Comparison of ENCODE assay signal across 29 cellular contexts in the genomic region with DNA sequence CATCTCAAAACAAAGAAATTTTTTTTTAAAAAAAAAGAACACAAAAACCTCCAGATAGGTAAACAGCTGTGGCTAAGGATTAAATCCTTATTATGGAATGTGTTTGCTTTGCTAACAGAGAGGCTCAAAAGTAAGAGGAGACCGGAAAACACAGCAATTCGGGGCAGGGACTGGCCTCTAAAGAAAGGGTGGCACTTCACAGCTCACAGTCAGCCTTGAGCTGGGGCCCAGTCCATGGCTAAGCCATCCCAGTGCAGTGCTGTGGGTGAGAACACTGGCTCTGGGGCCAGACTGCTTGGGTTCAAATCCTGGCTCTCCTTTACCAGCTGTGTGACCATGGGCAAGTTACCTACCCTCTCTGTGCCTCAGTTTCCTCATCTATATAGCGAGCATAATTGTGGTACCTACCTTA. TPM values are rescaled to one million over a fixed set of nuclear protein-coding genes. Genes with fewer than 3 reads are reported as not detected.
"Had no signal": no experiment of that assay in that cellular context is flagged by ENCODE, and none has a peak within 500 bp of the region (broad histone marks: within the 10 kb centered on the region; RNA-seq: fewer than 3 reads in every experiment).

No MANE protein-coding gene starts in this region.

- H3K4me1 ChIP-seq: stomach, transverse colon, upper lobe of right lung had no signal

- H3K4me1 Mint-ChIP-seq: naive thymus-derived CD8-positive, alpha-beta T cell; neural crest cell had no signal

- H3K27ac ChIP-seq: lower lobe of right lung, neutrophil, ovary, right atrium auricular region, skin epidermis, stomach, testis, transverse colon, upper lobe of right lung had no signal

- H3K4me3 Mint-ChIP-seq: naive thymus-derived CD8-positive, alpha-beta T cell; nephron; neural crest cell; stimulated activated naive B cell treated with anti-CD40 and anti-IgM and Interleukin-4, amounts not matched to agents 10 μg/mL and 1 μg/mL and 100 μg/mL, for 72 hours had no signal

- H3K36me3 Mint-ChIP-seq: naive thymus-derived CD8-positive, alpha-beta T cell; stimulated activated naive B cell treated with anti-CD40 and anti-IgM and Interleukin-4, amounts not matched to agents 10 μg/mL and 1 μg/mL and 100 μg/mL, for 72 hours had no signal

- DNase-seq: hippocampal formation; kidney glomerular epithelial cell; left cardiac atrium; lower lobe of right lung; mammary epithelial cell; mesenchymal stem cell; occipital lobe; ovary; stimulated activated CD4-positive, alpha-beta T cell treated with anti-CD3 and anti-CD28 coated beads, Interleukin-12 subunit alpha, Interleukin-12 subunit beta, amount 100 ng/mL, for 4 hours; stimulated activated CD4-positive, alpha-beta T cell treated with anti-CD3 and anti-CD28 coated beads, Interleukin-15, amount 100 ng/mL, for 24 hours; stimulated activated CD4-positive, alpha-beta T cell treated with anti-CD3 and anti-CD28 coated beads, Interleukin-2, amount 100 ng/mL, for 24 hours; stimulated activated CD4-positive, alpha-beta T cell treated with anti-CD3 and anti-CD28 coated beads, Interleukin-4, amount 100 ng/mL, for 1 hour; stimulated activated naive B cell treated with anti-CD40 and anti-IgM and Interleukin-4, amounts not matched to agents 10 μg/mL and 1 μg/mL and 100 μg/mL, for 72 hours; stimulated activated naive CD8-positive, alpha-beta T cell treated with anti-CD3 and anti-CD28 coated beads, Interleukin-15, Interleukin-2, amounts not matched to agents 100 U/mL and 50 U/mL, for 24 hours; stomach; testis; thyroid gland; transverse colon; upper lobe of right lung had no signal

- H3K27me3 ChIP-seq: neutrophil, ovary, right atrium auricular region, stomach, testis, thyroid gland, transverse colon, upper lobe of right lung had no signal

- H3K9me3 Mint-ChIP-seq: naive thymus-derived CD8-positive, alpha-beta T cell; neural crest cell had no signal

- H3K36me3 ChIP-seq: lower lobe of right lung, neutrophil, ovary, right atrium auricular region, stomach, thyroid gland, transverse colon, upper lobe of right lung had no signal

- H3K9me3 ChIP-seq: lower lobe of right lung, neutrophil, ovary, right atrium auricular region, testis, thyroid gland, transverse colon, upper lobe of right lung had no signal

- ATAC-seq: left cardiac atrium; left lobe of liver; lower lobe of right lung; naive thymus-derived CD8-positive, alpha-beta T cell; sciatic nerve; stimulated activated naive B cell treated with anti-CD40 and anti-IgM and Interleukin-4, amounts not matched to agents 10 μg/mL and 1 μg/mL and 100 μg/mL, for 72 hours; stimulated activated naive CD8-positive, alpha-beta T cell treated with anti-CD3 and anti-CD28 coated beads, Interleukin-15, Interleukin-2, amounts not matched to agents 100 U/mL and 50 U/mL, for 24 hours; upper lobe of right lung had no signal

- H3K27ac Mint-ChIP-seq: nephron, progenitor cell of endocrine pancreas had no signal

- H3K4me3 ChIP-seq: lower lobe of right lung, ovary, right atrium auricular region, skin epidermis, stomach, testis, thyroid gland, transverse colon, upper lobe of right lung had no signal

RNA-seq across cellular contexts. Expression of gene KIF17, which starts 28.2 kb away (rescaled TPM):
- polyA plus RNA-seq: naive thymus-derived CD8-positive, alpha-beta T cell had no signal

RNA-seq across cellular contexts. Expression of gene SH2D5, which starts 42.9 kb away (rescaled TPM):
- polyA plus RNA-seq: liver; naive thymus-derived CD8-positive, alpha-beta T cell had no signal
